1 cellular context compared by ENCODE assay signal in genomic region chr1:53144201-53144600, GRCh38.
TF ChIP-seq lines count a peak whose summit lies in the region.

No MANE protein-coding gene starts in this region.

TF ChIP-seq in A549, 52 proteins besides CTCF, POLR2A, EP300 and RAD21 (continued from another document):
- no peak for TF ChIP-seq REST (IDR thresholded peaks at IDR 0.05)
- no peak for TF ChIP-seq JUNB (IDR thresholded peaks at IDR 0.05)
- no peak for TF ChIP-seq NPAS2 (CRISPR knock-in tag; IDR thresholded peaks at IDR 0.05; ENCODE audit: borderline replicate concordance)
- no peak for TF ChIP-seq ATOH8 (CRISPR knock-in tag; IDR thresholded peaks at IDR 0.05; ENCODE audit: low read depth)
- TF ChIP-seq FOSL2 (IDR thresholded peaks at IDR 0.05) = no peak
- TF ChIP-seq FOSL2 (CRISPR knock-in tag; IDR thresholded peaks at IDR 0.05) = no peak
- no peak for TF ChIP-seq ZSCAN20 (CRISPR knock-in tag; IDR thresholded peaks at IDR 0.05)
- no peak for TF ChIP-seq KDM1A (IDR thresholded peaks at IDR 0.05; ENCODE audit: low read depth)
